ENCODE assay signal across 8 cellular contexts in genomic region chr1:7218210-7218832, GRCh38.
DNase-seq lines count a peak whose midpoint lies in the region; ATAC-seq and TF ChIP-seq lines count a peak whose summit lies in the region.

No MANE protein-coding gene starts in this region.

- ATAC-seq in GM21381 (IDR thresholded peaks at IDR 0.05; ENCODE audit: unreplicated experiment) = no peak
- ATAC-seq in GM21619 (IDR thresholded peaks at IDR 0.05; ENCODE audit: unreplicated experiment) = no peak

- no peak overlapping the region for H3K4me3 ChIP-seq in WI38 (ENCODE audit: low read depth, low read length)

- in situ Hi-C loops in ACHN (cut with HindIII; ENCODE audit: low pct_ligation_motif_present, low pct_unique_long_range_greater_than_20kb, low sequenced_read_pairs) (no loop called here), G401 (cut with HindIII; ENCODE audit: low sequenced_read_pairs) (no loop called here)

- DNase-seq in ACHN (peak; percentile 33), G401 (ENCODE audit: low spot score) (peak; percentile 57), NCI-H1694 treated with DMSO at 0.1 percent for 48 hours (lab: John Stamatoyannopoulos, UW) (peak; percentile 44), germinal center (ENCODE audit: low spot score) (peak; percentile 39)
- peak in 2 of 3 donors; percentile 9 to 30 for DNase-seq in stimulated activated CD4-positive, alpha-beta T cell treated with anti-CD3 and anti-CD28 coated beads, Interleukin-12 subunit alpha, Interleukin-12 subunit beta, amount 100 ng/mL, for 48 hours (ENCODE audit: low read depth in 2 of 3, low spot score in 1 of 3)

- peak; percentile 47 for TF ChIP-seq CTCF in WI38 (IDR thresholded peaks at IDR 0.05; ENCODE audit: low read depth, low read length)
